Comparison of ENCODE assay signal across 12 cellular contexts in the genomic region with DNA sequence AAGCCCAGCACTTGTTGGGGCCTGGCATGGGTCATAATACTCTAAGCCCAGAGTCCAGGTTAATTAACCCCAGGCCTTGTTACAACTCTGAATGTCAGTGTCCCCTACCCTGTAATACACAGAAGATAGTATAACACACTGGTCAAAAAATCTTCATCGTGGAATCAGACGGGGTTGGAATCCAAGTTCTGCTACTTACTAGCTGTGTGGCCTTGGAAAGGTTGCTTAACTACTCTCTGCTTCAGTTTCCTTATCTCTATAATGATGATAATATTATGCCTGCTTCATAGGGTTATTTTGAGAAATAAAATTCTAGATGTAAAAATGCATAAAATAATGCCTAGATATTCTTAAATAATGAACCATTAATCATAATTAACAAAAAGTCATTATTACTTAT.
"Had no signal": no experiment of that assay in that cellular context is flagged by ENCODE, and none has a peak within 500 bp of the region (broad histone marks: within the 10 kb centered on the region; RNA-seq: fewer than 3 reads in every experiment).

No MANE protein-coding gene starts in this region.

- ATAC-seq: left lobe of liver; stimulated activated naive B cell treated with anti-CD40 and anti-IgM and Interleukin-4, amounts not matched to agents 10 μg/mL and 1 μg/mL and 100 μg/mL, for 72 hours had no signal

- H3K36me3 Mint-ChIP-seq: memory B cell; stimulated activated naive B cell treated with anti-CD40 and anti-IgM and Interleukin-4, amounts not matched to agents 10 μg/mL and 1 μg/mL and 100 μg/mL, for 72 hours had no signal

- H3K27ac Mint-ChIP-seq: memory B cell; stimulated activated naive B cell treated with anti-CD40 and anti-IgM and Interleukin-4, amounts not matched to agents 10 μg/mL and 1 μg/mL and 100 μg/mL, for 72 hours had no signal

- H3K27ac ChIP-seq: SK-N-MC, suprapubic skin had no signal

- H3K36me3 ChIP-seq: suprapubic skin, upper lobe of left lung had no signal

- H3K9me3 ChIP-seq: suprapubic skin, upper lobe of left lung had no signal

- H3K27me3 ChIP-seq: suprapubic skin, upper lobe of left lung had no signal

- H3K4me3 Mint-ChIP-seq: memory B cell; stimulated activated naive B cell treated with anti-CD40 and anti-IgM and Interleukin-4, amounts not matched to agents 10 μg/mL and 1 μg/mL and 100 μg/mL, for 72 hours had no signal

- H3K4me3 ChIP-seq: SK-N-MC, suprapubic skin, upper lobe of left lung had no signal

- DNase-seq: activated CD4-positive, alpha-beta T cell treated with anti-CD3 and anti-CD28 coated beads, Interleukin-2, amount 50 U/mL, for 1 hour; activated CD8-positive, alpha-beta memory T cell treated with anti-CD3 and anti-CD28 coated beads for 24 hours; activated naive CD4-positive, alpha-beta T cell; anterior cingulate cortex; hippocampal formation; stimulated activated CD4-positive, alpha-beta T cell treated with anti-CD3 and anti-CD28 coated beads, Interleukin-2, amount 100 ng/mL, for 48 hours; stimulated activated naive B cell treated with anti-CD40 and anti-IgM and Interleukin-4, amounts not matched to agents 10 μg/mL and 1 μg/mL and 100 μg/mL, for 72 hours; upper lobe of left lung had no signal

- H3K9me3 Mint-ChIP-seq: memory B cell; stimulated activated naive B cell treated with anti-CD40 and anti-IgM and Interleukin-4, amounts not matched to agents 10 μg/mL and 1 μg/mL and 100 μg/mL, for 72 hours had no signal
